In the genomic region with DNA sequence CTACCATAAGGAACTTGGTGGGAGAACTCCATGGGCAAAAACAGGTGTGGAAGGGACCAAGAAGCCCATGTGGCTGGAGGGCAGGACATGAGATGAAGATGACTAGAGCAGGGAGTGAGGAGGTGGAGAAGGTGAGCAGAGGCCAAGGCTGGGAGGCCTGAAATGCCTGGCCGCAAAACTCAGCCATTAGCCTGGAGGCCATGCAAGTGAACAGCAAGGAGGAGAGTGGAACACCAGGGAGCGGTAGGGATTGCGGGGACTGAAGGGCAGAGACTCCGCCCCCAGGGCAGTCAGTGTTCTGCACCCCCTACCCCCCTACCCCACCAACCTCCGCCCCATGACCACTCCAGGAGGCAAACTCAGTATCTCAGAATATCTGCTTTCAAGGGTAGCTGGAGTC, we compare ENCODE assay signal across 8 cellular contexts. TPM values are rescaled to one million over a fixed set of nuclear protein-coding genes. Genes with fewer than 3 reads are reported as not detected.
DNase-seq lines count a peak whose midpoint lies in the region; ATAC-seq and TF ChIP-seq lines count a peak whose summit lies in the region.

No MANE protein-coding gene starts in this region.

- intact Hi-C loops in right lobe of liver (cut with DNase I), result no loop called here

- H3K27me3 Mint-ChIP-seq in activated naive CD4-positive, alpha-beta T cell treated with anti-CD3 and anti-CD28 coated beads, Interleukin-2, amount 50 U/mL, for 24 hours, result no peaks in the 10 kb centered on the region
- H3K27me3 Mint-ChIP-seq in activated naive CD8-positive, alpha-beta T cell treated with anti-CD3 and anti-CD28 coated beads, Interleukin-2, amount 10 ng/mL, durations not matched to agents 7 days and 5 days, result no peaks in the 10 kb centered on the region

- H3K27ac ChIP-seq in right lobe of liver, result peak overlapping the region in 2 of 3 donors; percentile 88 to 97
- H3K27ac ChIP-seq in upper lobe of left lung, result peak overlapping the region; percentile 90 to 93 (median 92)

- H3K9me3 Mint-ChIP-seq in activated naive CD4-positive, alpha-beta T cell treated with anti-CD3 and anti-CD28 coated beads, Interleukin-2, amount 50 U/mL, for 24 hours, result no peaks in the 10 kb centered on the region
- H3K9me3 Mint-ChIP-seq in activated naive CD8-positive, alpha-beta T cell treated with anti-CD3 and anti-CD28 coated beads, Interleukin-2, amount 10 ng/mL, durations not matched to agents 7 days and 5 days, result no peaks in the 10 kb centered on the region

- H3K4me3 ChIP-seq in right lobe of liver, result peak overlapping the region in 1 of 3 donors; percentile 91
- H3K4me3 ChIP-seq in upper lobe of left lung, result peak overlapping the region in 2 of 4 donors; percentile 96 to 99

- DNase-seq in activated naive CD4-positive, alpha-beta T cell (lab: John Stamatoyannopoulos, UW), result no peak
- DNase-seq in activated naive CD8-positive, alpha-beta T cell treated with anti-CD3 and anti-CD28 coated beads, Interleukin-2, amount 10 ng/mL, durations not matched to agents 7 days and 5 days, result no peak
- DNase-seq in right lobe of liver (no peak), upper lobe of left lung (no peak), SKM-1 treated with dmso at 0.1 percent for 144 hours (lab: John Stamatoyannopoulos, UW; ENCODE audit: unreplicated experiment) (no peak)

- H3K4me1 ChIP-seq in right lobe of liver, result peaks cover 0 to 14% (median 7%) of the 10 kb centered on the region in 4 donors
- peaks cover 13 to 23% (median 22%) of the 10 kb centered on the region in 4 donors for H3K4me1 ChIP-seq in upper lobe of left lung

- peak overlapping the region; percentile 88 for H3K27ac Mint-ChIP-seq in activated naive CD4-positive, alpha-beta T cell treated with anti-CD3 and anti-CD28 coated beads, Interleukin-2, amount 50 U/mL, for 24 hours
- peak overlapping the region; percentile 94 for H3K27ac Mint-ChIP-seq in activated naive CD8-positive, alpha-beta T cell treated with anti-CD3 and anti-CD28 coated beads, Interleukin-2, amount 10 ng/mL, durations not matched to agents 7 days and 5 days

- peaks cover 32% of the 10 kb centered on the region for H3K4me1 Mint-ChIP-seq in activated naive CD4-positive, alpha-beta T cell treated with anti-CD3 and anti-CD28 coated beads, Interleukin-2, amount 50 U/mL, for 24 hours
- H3K4me1 Mint-ChIP-seq in activated naive CD8-positive, alpha-beta T cell treated with anti-CD3 and anti-CD28 coated beads, Interleukin-2, amount 10 ng/mL, durations not matched to agents 7 days and 5 days, result peaks cover 22% of the 10 kb centered on the region

- H3K9me3 ChIP-seq in right lobe of liver (no peaks in the 10 kb centered on the region), upper lobe of left lung (no peaks in the 10 kb centered on the region)

- TF ChIP-seq CTCF in right lobe of liver (IDR thresholded peaks at IDR 0.05) (no peak), upper lobe of left lung (IDR thresholded peaks at IDR 0.05) (no peak)

- POLR2A ChIA-PET in activated naive CD8-positive, alpha-beta T cell treated with anti-CD3 and anti-CD28 coated beads, Interleukin-2, amount 10 ng/mL, durations not matched to agents 7 days and 5 days (lab: Charles Lee), result interaction anchor here (0.7 to 6.1 kb wide), 5 partner anchors 14 to 68 kb away, joined by 4 to 82 read pairs (median 23); a partner anchor contains a TSS

- H3K36me3 Mint-ChIP-seq in activated naive CD4-positive, alpha-beta T cell treated with anti-CD3 and anti-CD28 coated beads, Interleukin-2, amount 50 U/mL, for 24 hours, result peaks cover 2% of the 10 kb centered on the region
- H3K36me3 Mint-ChIP-seq in activated naive CD8-positive, alpha-beta T cell treated with anti-CD3 and anti-CD28 coated beads, Interleukin-2, amount 10 ng/mL, durations not matched to agents 7 days and 5 days, result peaks cover 13% of the 10 kb centered on the region

- no peaks in the 10 kb centered on the region for H3K36me3 ChIP-seq in right lobe of liver
- H3K36me3 ChIP-seq in upper lobe of left lung, result peaks cover 0 to 10% (median 4%) of the 10 kb centered on the region in 4 donors

- H3K27me3 ChIP-seq in right lobe of liver (no peaks in the 10 kb centered on the region), upper lobe of left lung (no peaks in the 10 kb centered on the region)

- TF ChIP-seq EP300 in upper lobe of left lung (IDR thresholded peaks at IDR 0.05), result no peak

- H3K4me3 Mint-ChIP-seq in activated naive CD4-positive, alpha-beta T cell treated with anti-CD3 and anti-CD28 coated beads, Interleukin-2, amount 50 U/mL, for 24 hours, result peak overlapping the region; percentile 84
- peak overlapping the region; percentile 98 for H3K4me3 Mint-ChIP-seq in activated naive CD8-positive, alpha-beta T cell treated with anti-CD3 and anti-CD28 coated beads, Interleukin-2, amount 10 ng/mL, durations not matched to agents 7 days and 5 days

- TF ChIP-seq POLR2A in right lobe of liver (IDR thresholded peaks at IDR 0.05), result no peak
- no peak for TF ChIP-seq POLR2A in upper lobe of left lung (IDR thresholded peaks at IDR 0.05)

- WGBS in right lobe of liver (ENCODE audit: insufficient coverage, low coverage, low lambda C conversion rate, missing lambda C conversion rate), result no CpG with 5 or more reads among the region's 5 CpGs
- 74 to 79% methylated on average over 5 of the region's 5 CpGs for WGBS in upper lobe of left lung, 2 donors

- ATAC-seq in activated naive CD8-positive, alpha-beta T cell treated with anti-CD3 and anti-CD28 coated beads, Interleukin-2, amount 10 ng/mL, durations not matched to agents 7 days and 5 days (ENCODE audit: low read depth), result no peak
- ATAC-seq in right lobe of liver, result no peak
- ATAC-seq in upper lobe of left lung (ENCODE audit: low FRiP score in 2 of 2), result no peak
- no peak for ATAC-seq in GM21526 (IDR thresholded peaks at IDR 0.05; ENCODE audit: low FRiP score, unreplicated experiment)
- ATAC-seq in HG03095 (IDR thresholded peaks at IDR 0.05; ENCODE audit: unreplicated experiment), result no peak

RNA-seq across cellular contexts. Expression of a gene that starts 17.0 kb away (rescaled TPM):
- 10 to 100 TPM; 31.1 to 31.8 TPM for total RNA-seq in activated naive CD8-positive, alpha-beta T cell treated with anti-CD3 and anti-CD28 coated beads, Interleukin-2, amount 10 ng/mL, durations not matched to agents 7 days and 5 days
- total RNA-seq in right lobe of liver (10 to 100 TPM in 2 of 6 experiments, 1 to 10 TPM in 4; 5.9 to 14.3 (median 7.9) TPM), upper lobe of left lung (10 to 100 TPM; 15.7 to 32.8 (median 28.2) TPM)

RNA-seq across cellular contexts. Expression of a gene that starts 19.5 kb away (rescaled TPM):
- under 1 TPM; 0.19 to 0.37 TPM for total RNA-seq in activated naive CD8-positive, alpha-beta T cell treated with anti-CD3 and anti-CD28 coated beads, Interleukin-2, amount 10 ng/mL, durations not matched to agents 7 days and 5 days
- under 1 TPM in 4 of 6 experiments, not detected in 2; 0.13 to 0.74 (median 0.43) TPM for total RNA-seq in right lobe of liver
- total RNA-seq in upper lobe of left lung, result 10 to 100 TPM in 2 of 6 donors, 1 to 10 TPM in 4; 4.2 to 14.5 (median 7.1) TPM

RNA-seq across cellular contexts. Expression of a gene that starts 46.5 kb away (rescaled TPM):
- total RNA-seq in activated naive CD8-positive, alpha-beta T cell treated with anti-CD3 and anti-CD28 coated beads, Interleukin-2, amount 10 ng/mL, durations not matched to agents 7 days and 5 days, result 10 to 100 TPM; 20.1 to 24.4 TPM
- 1 to 10 TPM; 2.8 to 8.0 (median 3.4) TPM for total RNA-seq in right lobe of liver
- total RNA-seq in upper lobe of left lung, result 10 to 100 TPM in 4 of 6 donors, 1 to 10 TPM in 2; 7.3 to 40.9 (median 15.5) TPM
